In genomic region chr15:89457086-89457485, GRCh38 we compare ENCODE assay signal across 11 cellular contexts. TPM values are rescaled to one million over a fixed set of nuclear protein-coding genes. Genes with fewer than 3 reads are reported as not detected.
DNase-seq lines count a peak whose midpoint lies in the region; ATAC-seq and TF ChIP-seq lines count a peak whose summit lies in the region.
"Had no signal": no experiment of that assay in that cellular context is flagged by ENCODE, and none has a peak within 500 bp of the region (broad histone marks: within the 10 kb centered on the region; RNA-seq: fewer than 3 reads in every experiment).

No MANE protein-coding gene starts in this region.

- H3K4me1 ChIP-seq in Caco-2 (peaks cover 57% of the 10 kb centered on the region), GM23338 (ENCODE audit: insufficient read depth) (peaks cover 3% of the 10 kb centered on the region; the same call in 1 of the 2 replicates), OCI-LY7 (ENCODE audit: insufficient read depth, low read length, poor library complexity, severe bottlenecking) (peaks cover 4% of the 10 kb centered on the region)
- H3K4me1 ChIP-seq: parathyroid adenoma had no signal

- H3K4me3 ChIP-seq in Caco-2 (ENCODE audit: low read depth, low read length) (no peak overlapping the region), GM23338 (no peak overlapping the region), OCI-LY7 (ENCODE audit: low read depth, low read length, poor library complexity, severe bottlenecking) (no peak overlapping the region), fibroblast of villous mesenchyme (ENCODE audit: low read depth, low read length) (no peak overlapping the region)
- H3K4me3 ChIP-seq: SK-N-MC had no signal

- no peaks in the 10 kb centered on the region for H3K27me3 Mint-ChIP-seq in Caco-2 (ENCODE audit: insufficient read depth, unreplicated experiment)
- H3K27me3 Mint-ChIP-seq in GM23338 (ENCODE audit: insufficient read depth, low read depth, poor library complexity), result peaks cover 29% of the 10 kb centered on the region

- H3K9me3 ChIP-seq in Caco-2, result 0 out of 2 replicates have a peak, but pooled peaks cover 4% of the 10 kb centered on the region
- peaks cover 9% of the 10 kb centered on the region; the same call in 1 of the 2 replicates for H3K9me3 ChIP-seq in OCI-LY7 (ENCODE audit: low read length)

- H3K4me3 Mint-ChIP-seq in Caco-2 (ENCODE audit: unreplicated experiment) (no peak overlapping the region), GM23338 (no peak overlapping the region)
- H3K4me3 Mint-ChIP-seq in stimulated activated effector memory CD8-positive, alpha-beta T cell treated with anti-CD3 and anti-CD28 coated beads, Interleukin-12 subunit alpha, Interleukin-12 subunit beta, amount 100 ng/mL, for 72 hours, result no peak overlapping the region
- H3K4me3 Mint-ChIP-seq: activated naive CD4-positive, alpha-beta T cell treated with anti-CD3 and anti-CD28 coated beads, Interleukin-2, amount 50 U/mL, for 24 hours had no signal

- peaks cover 26% of the 10 kb centered on the region for H3K4me1 Mint-ChIP-seq in Caco-2 (ENCODE audit: low read depth, unreplicated experiment)
- H3K4me1 Mint-ChIP-seq in GM23338, result peaks cover 15% of the 10 kb centered on the region; the same call in 2 of the 3 replicates
- peaks cover 6% of the 10 kb centered on the region for H3K4me1 Mint-ChIP-seq in stimulated activated effector memory CD8-positive, alpha-beta T cell treated with anti-CD3 and anti-CD28 coated beads, Interleukin-12 subunit alpha, Interleukin-12 subunit beta, amount 100 ng/mL, for 72 hours
- H3K4me1 Mint-ChIP-seq: activated naive CD4-positive, alpha-beta T cell treated with anti-CD3 and anti-CD28 coated beads, Interleukin-2, amount 50 U/mL, for 24 hours had no signal

- 0 out of 2 replicates have a peak overlapping the region, but pooled peaks have one; percentile 4 for H2AFZ ChIP-seq in GM23338
- peak overlapping the region; percentile 95 for H2AFZ ChIP-seq in OCI-LY7 (ENCODE audit: low read length)
- H2AFZ ChIP-seq: parathyroid adenoma had no signal

- no peaks in the 10 kb centered on the region for H3K36me3 Mint-ChIP-seq in Caco-2 (ENCODE audit: insufficient read depth, unreplicated experiment)
- H3K36me3 Mint-ChIP-seq in GM23338 (ENCODE audit: low read depth), result no peaks in the 10 kb centered on the region
- H3K36me3 Mint-ChIP-seq in stimulated activated effector memory CD8-positive, alpha-beta T cell treated with anti-CD3 and anti-CD28 coated beads, Interleukin-12 subunit alpha, Interleukin-12 subunit beta, amount 100 ng/mL, for 72 hours, result no peaks in the 10 kb centered on the region

- H3K27ac Mint-ChIP-seq in Caco-2 (ENCODE audit: unreplicated experiment), result no peak overlapping the region
- no peak overlapping the region for H3K27ac Mint-ChIP-seq in GM23338
- no peak overlapping the region for H3K27ac Mint-ChIP-seq in stimulated activated effector memory CD8-positive, alpha-beta T cell treated with anti-CD3 and anti-CD28 coated beads, Interleukin-12 subunit alpha, Interleukin-12 subunit beta, amount 100 ng/mL, for 72 hours
- H3K27ac Mint-ChIP-seq: activated naive CD4-positive, alpha-beta T cell treated with anti-CD3 and anti-CD28 coated beads, Interleukin-2, amount 50 U/mL, for 24 hours had no signal

- TF ChIP-seq CTCF in Caco-2 (IDR thresholded peaks at IDR 0.05; ENCODE audit: insufficient read depth in 1 of 2, low read depth in 1 of 2, low read length in 1 of 2, severe bottlenecking in 1 of 2, unreplicated experiment in 1 of 2) (no peak), GM23338 (conservative IDR thresholded peaks at IDR 0.05; ENCODE audit: low read depth in 2 of 2) (no peak), OCI-LY7 (conservative IDR thresholded peaks at IDR 0.05; ENCODE audit: low read length) (no peak), fibroblast of villous mesenchyme (IDR thresholded peaks at IDR 0.05; ENCODE audit: insufficient read depth, low read depth, low read length) (no peak)

- CTCF ChIA-PET in Caco-2 (lab: Charles Lee) (no interaction called here), OCI-LY7 (lab: Charles Lee; ENCODE audit: unreplicated experiment) (no interaction called here)

- intact Hi-C loops in Caco-2 (cut with micrococcal nuclease; ENCODE audit: unreplicated experiment), result no loop called here
- intact Hi-C loops in OCI-LY7 (cut with micrococcal nuclease; ENCODE audit: unreplicated experiment), result loop anchor here (1.0 kb wide), 1 partner anchor 16 kb away; no protein-coding TSS in a partner anchor

- H4K20me1 ChIP-seq in GM23338 (replicated peaks; ENCODE audit: insufficient read depth), result no peaks in the 10 kb centered on the region
- H4K20me1 ChIP-seq in OCI-LY7 (ENCODE audit: insufficient read depth, low read length), result no peaks in the 10 kb centered on the region

- H3K9me2 ChIP-seq in GM23338 (ENCODE audit: insufficient read depth), result peaks cover 9% of the 10 kb centered on the region; the same call in 1 of the 2 replicates
- H3K9me2 ChIP-seq in OCI-LY7 (ENCODE audit: insufficient read depth, low read length), result no peaks in the 10 kb centered on the region

- H3K4me2 ChIP-seq in GM23338 (no peak overlapping the region), OCI-LY7 (ENCODE audit: low read length) (0 out of 2 replicates have a peak overlapping the region, but pooled peaks have one; percentile 15)

- ATAC-seq in GM23338 (peak; percentile 62), HG02840 (IDR thresholded peaks at IDR 0.05; ENCODE audit: low FRiP score, unreplicated experiment) (no peak)
- ATAC-seq in stimulated activated effector memory CD8-positive, alpha-beta T cell treated with anti-CD3 and anti-CD28 coated beads, Interleukin-12 subunit alpha, Interleukin-12 subunit beta, amount 100 ng/mL, for 72 hours, result no peak

- H3K27me3 ChIP-seq in Caco-2 (replicated peaks; ENCODE audit: control insufficient read depth, insufficient read depth, low read length) (no peaks in the 10 kb centered on the region), GM23338 (ENCODE audit: insufficient read depth) (peaks cover 23% of the 10 kb centered on the region; the same call in 1 of the 2 replicates)

- POLR2A ChIA-PET in Caco-2 (lab: Charles Lee), result no interaction called here
- POLR2A ChIA-PET in OCI-LY7 (lab: Charles Lee), result no interaction called here

- H3K36me3 ChIP-seq in Caco-2 (ENCODE audit: control insufficient read depth, insufficient read depth, low read length) (no peaks in the 10 kb centered on the region), GM23338 (ENCODE audit: insufficient read depth) (no peaks in the 10 kb centered on the region), OCI-LY7 (ENCODE audit: insufficient read depth, low read length) (peaks cover 5% of the 10 kb centered on the region; the same call in 1 of the 2 replicates)

- H3K9me3 Mint-ChIP-seq in Caco-2 (ENCODE audit: unreplicated experiment), result peaks cover 6% of the 10 kb centered on the region
- peaks cover 4% of the 10 kb centered on the region; the same call in 1 of the 3 replicates for H3K9me3 Mint-ChIP-seq in GM23338
- H3K9me3 Mint-ChIP-seq in stimulated activated effector memory CD8-positive, alpha-beta T cell treated with anti-CD3 and anti-CD28 coated beads, Interleukin-12 subunit alpha, Interleukin-12 subunit beta, amount 100 ng/mL, for 72 hours, result no peaks in the 10 kb centered on the region
- H3K9me3 Mint-ChIP-seq: activated naive CD4-positive, alpha-beta T cell treated with anti-CD3 and anti-CD28 coated beads, Interleukin-2, amount 50 U/mL, for 24 hours had no signal

- H3K27ac ChIP-seq in GM23338 (ENCODE audit: low read depth), result no peak overlapping the region
- H3K27ac ChIP-seq in OCI-LY7 (ENCODE audit: low read depth, low read length, poor library complexity, severe bottlenecking), result no peak overlapping the region
- H3K27ac ChIP-seq: parathyroid adenoma, SK-N-MC had no signal

- H3F3A ChIP-seq in GM23338 (replicated peaks; ENCODE audit: low read depth), result no peaks in the 10 kb centered on the region

- H3K79me2 ChIP-seq in GM23338 (replicated peaks; ENCODE audit: insufficient read depth) (no peaks in the 10 kb centered on the region), OCI-LY7 (ENCODE audit: insufficient read depth, low read depth, low read length) (no peaks in the 10 kb centered on the region)
- H3K79me2 ChIP-seq: parathyroid adenoma had no signal

- DNase-seq in Caco-2 (peak; percentile 41 to 53), GM23338 (ENCODE audit: low spot score) (peak; percentile 74), OCI-LY7 (ENCODE audit: low spot score) (peak; percentile 84), fibroblast of villous mesenchyme (ENCODE audit: low read depth) (peak; percentile 18), NCI-H2107 treated with DMSO at 0.1 percent for 48 hours (lab: John Stamatoyannopoulos, UW; ENCODE audit: unreplicated experiment) (no peak), COR-L47 (lab: John Stamatoyannopoulos, UW) (no peak)
- DNase-seq in stimulated activated effector memory CD8-positive, alpha-beta T cell treated with anti-CD3 and anti-CD28 coated beads, Interleukin-12 subunit alpha, Interleukin-12 subunit beta, amount 100 ng/mL, for 72 hours (ENCODE audit: low spot score in 2 of 2), result no peak

- BruUV-seq in Caco-2 (replicated peaks; lab: Mats Ljungman, UMichigan) (no TSS peak), OCI-LY7 (replicated peaks; lab: Mats Ljungman, UMichigan) (no TSS peak)

TF ChIP-seq in GM23338, 12 proteins besides CTCF, POLR2A, EP300 and RAD21 (continues in another document):
- TF ChIP-seq ZNF331 (CRISPR knock-in tag; IDR thresholded peaks at IDR 0.05; ENCODE audit: low read depth) (no peak), POLR2AphosphoS5 (IDR thresholded peaks at IDR 0.05; ENCODE audit: low read depth) (no peak)
- TF ChIP-seq, protein P1, sequence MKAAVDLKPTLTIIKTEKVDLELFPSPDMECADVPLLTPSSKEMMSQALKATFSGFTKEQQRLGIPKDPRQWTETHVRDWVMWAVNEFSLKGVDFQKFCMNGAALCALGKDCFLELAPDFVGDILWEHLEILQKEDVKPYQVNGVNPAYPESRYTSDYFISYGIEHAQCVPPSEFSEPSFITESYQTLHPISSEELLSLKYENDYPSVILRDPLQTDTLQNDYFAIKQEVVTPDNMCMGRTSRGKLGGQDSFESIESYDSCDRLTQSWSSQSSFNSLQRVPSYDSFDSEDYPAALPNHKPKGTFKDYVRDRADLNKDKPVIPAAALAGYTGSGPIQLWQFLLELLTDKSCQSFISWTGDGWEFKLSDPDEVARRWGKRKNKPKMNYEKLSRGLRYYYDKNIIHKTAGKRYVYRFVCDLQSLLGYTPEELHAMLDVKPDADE (IDR thresholded peaks at IDR 0.05), result peak; percentile 73; the same call in 1 of the 2 replicates

RNA-seq across cellular contexts. Expression of gene RHCG, which starts 39.3 kb away (rescaled TPM):
- total RNA-seq in Caco-2 (2022) (not detected in 2 replicates), OCI-LY7 (2022) (not detected in 2 replicates), fibroblast of villous mesenchyme (not detected in 2 replicates)
- 0.63 TPM in 1 of 2 replicates, not detected in the other for total RNA-seq in GM23338 (2014; rRNA removed; shearing (Covaris generic))
- 0.21 and 0.35 TPM in 2 replicates for polyA plus RNA-seq in GM23338 (2016; fragmentation: Nextera tagmentation; extraction: Ambion mirVana)
- not detected in 2 replicates for total RNA-seq in OCI-LY7 (2014; rRNA removed; shearing (Covaris generic))

Comparison
In these comparisons a context has a peak if more than half of its experiments do, and no peak if none do; other contexts are left out.
1. DNase-seq: peak in Caco-2 (2 of 2), GM23338 (single experiment), OCI-LY7 (single experiment) and fibroblast of villous mesenchyme (single experiment); none in NCI-H2107 treated with DMSO at 0.1 percent for 48 hours (single experiment), COR-L47 (single experiment) and stimulated activated effector memory CD8-positive, alpha-beta T cell treated with anti-CD3 and anti-CD28 coated beads, Interleukin-12 subunit alpha, Interleukin-12 subunit beta, amount 100 ng/mL, for 72 hours (0 of 2).